In the genomic region with DNA sequence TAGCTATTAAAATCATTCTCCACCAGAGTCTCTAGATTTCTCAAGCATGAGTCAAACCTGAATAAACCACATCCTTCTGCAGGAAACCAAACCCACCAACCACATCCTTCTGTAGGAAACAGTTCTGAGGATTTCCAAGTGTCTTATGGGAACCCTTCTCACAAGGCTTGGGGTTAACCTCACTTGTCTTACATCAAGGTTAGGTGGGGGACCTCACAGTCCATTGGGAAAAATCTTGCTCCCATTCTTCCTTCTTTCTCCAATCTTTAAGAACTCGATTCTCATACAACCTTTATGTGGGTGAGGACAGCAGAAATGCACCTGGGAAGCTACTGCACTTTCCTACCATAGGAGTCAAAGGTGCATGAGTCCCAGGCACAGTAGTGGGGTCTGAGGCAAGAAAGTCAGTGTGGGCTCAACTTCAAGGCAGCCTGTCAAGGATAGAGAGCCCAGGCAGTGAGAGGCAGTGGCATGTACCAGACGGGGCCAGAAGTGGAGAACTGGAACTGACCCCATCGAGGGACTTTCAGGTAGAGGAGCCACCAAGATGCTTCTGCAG, we compare ENCODE assay signal across 8 cellular contexts.
DNase-seq lines count a peak whose midpoint lies in the region; ATAC-seq and FAIRE-seq lines count a peak whose summit lies in the region.

No MANE protein-coding gene starts in this region.

- peak overlapping the region; percentile 25 for H3K4me3 Mint-ChIP-seq in activated CD8-positive, alpha-beta T cell treated with anti-CD3 and anti-CD28 coated beads, Interleukin-2, amount 10 ng/mL, durations not matched to agents 7 days and 5 days

- H3K4me1 Mint-ChIP-seq in activated CD8-positive, alpha-beta T cell treated with anti-CD3 and anti-CD28 coated beads, Interleukin-2, amount 10 ng/mL, durations not matched to agents 7 days and 5 days (ENCODE audit: low read depth): peaks cover 68% of the 10 kb centered on the region

- no peak for FAIRE-seq in HTR-8/SVneo (lab: Jason Lieb, UNC)

- POLR2A ChIA-PET in activated CD8-positive, alpha-beta T cell treated with anti-CD3 and anti-CD28 coated beads, Interleukin-2, amount 10 ng/mL, durations not matched to agents 7 days and 5 days (lab: Charles Lee): interaction anchor here (0.6 to 1.2 kb wide), 4 partner anchors 57 to 481 kb away, joined by 3 to 4 read pairs (median 3); no protein-coding TSS in a partner anchor

- peaks cover 34% of the 10 kb centered on the region for H3K27me3 Mint-ChIP-seq in activated CD8-positive, alpha-beta T cell treated with anti-CD3 and anti-CD28 coated beads, Interleukin-2, amount 10 ng/mL, durations not matched to agents 7 days and 5 days (ENCODE audit: low read depth)

- DNase-seq in Daoy (ENCODE audit: low read depth) (peak; percentile 71), HTR-8/SVneo (ENCODE audit: insufficient read length, low spot score) (peak; percentile 29), glomerular visceral epithelial cell (ENCODE audit: extremely low spot score) (peak; percentile 86), ecto neural progenitor cell (ENCODE audit: low spot score) (no peak), HT-29 (ENCODE audit: low spot score) (no peak), epidermal melanocyte (ENCODE audit: insufficient read length, low spot score) (no peak)
- peak; percentile 90 for DNase-seq in activated CD8-positive, alpha-beta T cell treated with anti-CD3 and anti-CD28 coated beads, Interleukin-2, amount 10 ng/mL, durations not matched to agents 7 days and 5 days

- peak; percentile 92 for ATAC-seq in GM21515 (IDR thresholded peaks at IDR 0.05; ENCODE audit: unreplicated experiment)
- peak; percentile 85 for ATAC-seq in activated CD8-positive, alpha-beta T cell treated with anti-CD3 and anti-CD28 coated beads, Interleukin-2, amount 10 ng/mL, durations not matched to agents 7 days and 5 days

- CTCF ChIA-PET in activated CD8-positive, alpha-beta T cell treated with anti-CD3 and anti-CD28 coated beads, Interleukin-2, amount 10 ng/mL, durations not matched to agents 7 days and 5 days (lab: Charles Lee): interaction anchor here (1.0 to 2.5 kb wide), 4 partner anchors 57 to 772 kb away, joined by 3 to 18 read pairs (median 7); no protein-coding TSS in a partner anchor

- peak overlapping the region; percentile 73 for H3K27ac Mint-ChIP-seq in activated CD8-positive, alpha-beta T cell treated with anti-CD3 and anti-CD28 coated beads, Interleukin-2, amount 10 ng/mL, durations not matched to agents 7 days and 5 days

- H3K36me3 Mint-ChIP-seq in activated CD8-positive, alpha-beta T cell treated with anti-CD3 and anti-CD28 coated beads, Interleukin-2, amount 10 ng/mL, durations not matched to agents 7 days and 5 days (ENCODE audit: low read depth): peaks cover 72% of the 10 kb centered on the region

- peaks cover 13% of the 10 kb centered on the region for H3K9me3 Mint-ChIP-seq in activated CD8-positive, alpha-beta T cell treated with anti-CD3 and anti-CD28 coated beads, Interleukin-2, amount 10 ng/mL, durations not matched to agents 7 days and 5 days (ENCODE audit: insufficient read depth)

Comparison
In these comparisons a context has a peak if more than half of its experiments do, and no peak if none do; other contexts are left out.
1. DNase-seq: peak in Daoy (single experiment), HTR-8/SVneo (single experiment), activated CD8-positive, alpha-beta T cell treated with anti-CD3 and anti-CD28 coated beads, Interleukin-2, amount 10 ng/mL, durations not matched to agents 7 days and 5 days (single experiment) and glomerular visceral epithelial cell (single experiment); none in ecto neural progenitor cell (single experiment), HT-29 (single experiment) and epidermal melanocyte (single experiment).